Comparison of ENCODE assay signal across 18 cellular contexts in the genomic region with DNA sequence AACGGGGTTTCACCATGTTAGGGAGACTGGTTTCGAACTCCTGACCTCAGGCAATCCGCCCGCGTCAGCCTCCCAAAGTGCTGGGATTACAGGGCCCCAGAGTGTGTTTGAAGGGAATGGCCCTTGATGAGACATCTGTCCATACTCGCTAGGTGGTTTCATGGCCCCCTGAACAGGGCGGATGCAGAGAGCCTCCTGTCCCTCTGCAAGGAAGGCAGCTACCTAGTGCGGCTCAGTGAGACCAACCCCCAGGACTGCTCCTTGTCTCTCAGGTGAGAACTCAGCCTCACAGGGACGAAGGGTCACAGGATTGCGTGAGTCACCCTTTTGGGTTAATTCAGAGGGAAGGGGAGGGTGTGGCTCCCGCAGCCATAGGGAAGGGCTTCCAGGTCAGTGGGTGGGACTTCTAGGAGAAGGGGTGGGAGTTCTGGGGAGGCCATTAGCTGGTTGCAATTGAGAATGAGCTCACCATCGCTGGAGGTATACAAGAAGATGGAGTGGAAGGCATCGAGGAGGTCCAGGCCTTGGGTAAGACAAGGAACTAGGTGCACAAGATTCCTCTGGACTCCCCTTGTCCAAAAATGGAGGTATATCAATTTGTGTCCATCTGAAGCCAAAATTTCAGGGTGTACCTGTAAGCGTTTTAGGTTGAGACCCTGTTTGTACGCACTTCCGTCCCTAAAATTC. TPM values are rescaled to one million over a fixed set of nuclear protein-coding genes. Genes with fewer than 3 reads are reported as not detected.
"Had no signal": no experiment of that assay in that cellular context is flagged by ENCODE, and none has a peak within 500 bp of the region (broad histone marks: within the 10 kb centered on the region; RNA-seq: fewer than 3 reads in every experiment).

No MANE protein-coding gene starts in this region.

- H3K9me3 ChIP-seq: suprapubic skin had no signal

- H3K9me3 Mint-ChIP-seq: activated naive CD4-positive, alpha-beta T cell treated with anti-CD3 and anti-CD28 coated beads, Interleukin-2, amount 10 ng/mL, durations not matched to agents 7 days and 5 days; activated T-helper 2 cell treated with anti-CD3 and anti-CD28 coated beads, Interferon-gamma antibody, Interleukin-2, Interleukin-4, amounts not matched to agents 10 μg/mL and 5 μg/mL and 100 μg/mL, durations not matched to agents 14 hours and 24 hours and 36 hours; naive thymus-derived CD8-positive, alpha-beta T cell; type B pancreatic cell had no signal

- H3K4me1 ChIP-seq: suprapubic skin had no signal

- H3K27ac Mint-ChIP-seq: activated naive CD4-positive, alpha-beta T cell treated with anti-CD3 and anti-CD28 coated beads, Interleukin-2, amount 10 ng/mL, durations not matched to agents 7 days and 5 days; activated T-helper 2 cell treated with anti-CD3 and anti-CD28 coated beads, Interferon-gamma antibody, Interleukin-2, Interleukin-4, amounts not matched to agents 10 μg/mL and 5 μg/mL and 100 μg/mL, durations not matched to agents 14 hours and 24 hours and 36 hours; type B pancreatic cell had no signal

- H3K4me3 Mint-ChIP-seq: activated naive CD4-positive, alpha-beta T cell treated with anti-CD3 and anti-CD28 coated beads, Interleukin-2, amount 10 ng/mL, durations not matched to agents 7 days and 5 days; naive thymus-derived CD8-positive, alpha-beta T cell; type B pancreatic cell had no signal

- H3K27ac ChIP-seq: suprapubic skin had no signal

- ATAC-seq: left cardiac atrium; naive thymus-derived CD8-positive, alpha-beta T cell; stimulated activated naive CD8-positive, alpha-beta T cell treated with anti-CD3 and anti-CD28 coated beads, Interleukin-15, Interleukin-2, amounts not matched to agents 100 U/mL and 50 U/mL, for 24 hours had no signal

- DNase-seq: activated naive CD4-positive, alpha-beta T cell treated with anti-CD3 and anti-CD28 coated beads, Interleukin-2, amount 10 ng/mL, durations not matched to agents 7 days and 5 days; central memory CD4-positive, alpha-beta T cell; cortex of kidney; effector CD8-positive, alpha-beta T cell; hippocampal formation; left cardiac atrium; naive thymus-derived CD8-positive, alpha-beta T cell; stimulated activated CD4-positive, alpha-beta T cell treated with anti-CD3 and anti-CD28 coated beads, Interleukin-12 subunit alpha, Interleukin-12 subunit beta, amount 100 ng/mL, for 4 hours; stimulated activated CD4-positive, alpha-beta T cell treated with anti-CD3 and anti-CD28 coated beads, Interleukin-2, amount 100 ng/mL, for 48 hours; stimulated activated naive CD8-positive, alpha-beta T cell treated with anti-CD3 and anti-CD28 coated beads, Interleukin-15, Interleukin-2, amounts not matched to agents 100 U/mL and 50 U/mL, for 24 hours had no signal

- H3K4me1 Mint-ChIP-seq: naive thymus-derived CD8-positive, alpha-beta T cell had no signal

- H3K36me3 Mint-ChIP-seq: activated naive CD4-positive, alpha-beta T cell treated with anti-CD3 and anti-CD28 coated beads, Interleukin-2, amount 10 ng/mL, durations not matched to agents 7 days and 5 days; type B pancreatic cell had no signal

- H3K27me3 Mint-ChIP-seq: naive thymus-derived CD8-positive, alpha-beta T cell had no signal

RNA-seq across cellular contexts. Expression of gene SHD, which starts 9.2 kb away (rescaled TPM):
- total RNA-seq: epithelial cell of proximal tubule; glomerular endothelial cell; lung; naive thymus-derived CD8-positive, alpha-beta T cell; suprapubic skin; T-helper 1 cell treated with Interleukin-12 subunit alpha and Interleukin-12 subunit beta and Interleukin-4 antibody, amounts not matched to agents 30 ng/mL and 1 ng/mL, for 36 hours had no signal
- polyA plus RNA-seq: lung; naive thymus-derived CD8-positive, alpha-beta T cell had no signal

RNA-seq across cellular contexts. Expression of gene TMIGD2, which starts 14.0 kb away (rescaled TPM):
- total RNA-seq: epithelial cell of proximal tubule, suprapubic skin had no signal

RNA-seq across cellular contexts. Expression of gene FSD1, which starts 16.2 kb away (rescaled TPM):
- total RNA-seq: left cardiac atrium, omental fat pad, suprapubic skin had no signal
